12 cellular contexts compared by ENCODE assay signal in the genomic region with DNA sequence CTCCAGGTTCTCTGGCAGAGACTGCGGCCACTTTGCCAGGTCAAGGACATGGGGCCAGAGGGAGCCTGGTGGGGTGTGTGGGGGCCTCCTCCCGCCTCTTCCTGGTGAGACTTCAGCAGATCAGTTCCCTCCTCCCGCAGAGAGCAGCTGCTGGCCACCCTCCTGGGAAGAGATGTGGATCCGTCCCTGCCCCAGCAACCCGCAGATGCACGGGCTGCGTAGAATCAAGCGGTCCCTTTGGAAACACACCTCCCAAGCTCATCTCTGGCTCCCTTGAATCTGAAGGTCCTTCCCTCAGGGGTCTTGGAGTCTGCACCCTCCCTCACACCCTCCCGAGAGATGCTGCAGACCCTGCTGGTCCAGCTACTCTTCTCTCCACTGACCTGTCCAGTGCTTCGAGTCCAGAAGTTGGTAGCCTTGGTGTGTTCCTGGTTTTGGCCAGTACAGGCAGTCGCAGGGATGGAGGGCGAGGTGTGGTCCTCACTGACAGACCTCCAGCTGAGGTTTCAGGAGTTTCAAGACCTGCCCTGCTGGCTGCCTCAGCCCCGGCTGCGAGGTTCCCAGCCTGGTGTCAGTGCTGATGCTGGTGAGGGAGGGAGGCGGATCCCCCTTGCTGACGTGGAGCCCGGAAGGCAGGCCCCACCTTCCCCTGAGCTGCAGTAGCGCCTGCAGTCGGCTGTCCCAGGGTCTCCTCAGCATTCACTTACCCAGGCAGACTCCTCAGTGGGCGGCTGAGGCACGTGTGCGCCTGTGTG. TPM values are rescaled to one million over a fixed set of nuclear protein-coding genes. Genes with fewer than 3 reads are reported as not detected.
A peak's percentile ranks its signal among the peaks of the same experiment; 100 is the strongest.
DNase-seq lines count a peak whose midpoint lies in the region; ATAC-seq and TF ChIP-seq lines count a peak whose summit lies in the region.
"Had no signal": no experiment of that assay in that cellular context is flagged by ENCODE, and none has a peak within 500 bp of the region (broad histone marks: within the 10 kb centered on the region; RNA-seq: fewer than 3 reads in every experiment).

A gene with protein sequence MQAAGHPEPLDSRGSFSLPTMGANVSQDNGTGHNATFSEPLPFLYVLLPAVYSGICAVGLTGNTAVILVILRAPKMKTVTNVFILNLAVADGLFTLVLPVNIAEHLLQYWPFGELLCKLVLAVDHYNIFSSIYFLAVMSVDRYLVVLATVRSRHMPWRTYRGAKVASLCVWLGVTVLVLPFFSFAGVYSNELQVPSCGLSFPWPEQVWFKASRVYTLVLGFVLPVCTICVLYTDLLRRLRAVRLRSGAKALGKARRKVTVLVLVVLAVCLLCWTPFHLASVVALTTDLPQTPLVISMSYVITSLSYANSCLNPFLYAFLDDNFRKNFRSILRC (minus strand): TSS at position 585 of the 755 bp plus-strand sequence. CDS start 734 bp downstream, outside the sequence.

- POLR2A ChIA-PET in activated B cell treated with CpG ODN at 0.5 μM for 24 hours (lab: Charles Lee), result interaction anchor here (1.8 to 2.4 kb wide), 2 partner anchors 23 to 28 kb away, joined by 8 to 12 read pairs; a partner anchor contains a TSS

- peak within 1 kb of the TSS; percentile 74 for H3K4me3 Mint-ChIP-seq in activated B cell treated with CpG ODN at 0.5 μM for 24 hours

- TF ChIP-seq CTCF in activated B cell treated with CpG ODN at 0.5 μM for 24 hours (IDR thresholded peaks at IDR 0.05) (no peak), GM10266 (IDR thresholded peaks at IDR 0.05; ENCODE audit: control insufficient read depth, insufficient read depth, low read depth, missing control alignments) (no peak)

- H3K4me1 Mint-ChIP-seq in activated B cell treated with CpG ODN at 0.5 μM for 24 hours, result peaks cover 34% of the 10 kb centered on the region

- no peaks in the 10 kb centered on the region for H3K36me3 Mint-ChIP-seq in activated B cell treated with CpG ODN at 0.5 μM for 24 hours (ENCODE audit: low read depth)

- H3K9me3 Mint-ChIP-seq in activated B cell treated with CpG ODN at 0.5 μM for 24 hours, result no peaks in the 10 kb centered on the region

- CTCF ChIA-PET in activated B cell treated with CpG ODN at 0.5 μM for 24 hours (lab: Charles Lee), result interaction anchor here (0.9 kb wide), 1 partner anchor 68 kb away, joined by 4 read pairs; no protein-coding TSS in a partner anchor

- ATAC-seq in activated B cell treated with CpG ODN at 0.5 μM for 24 hours (ENCODE audit: low read depth), result peak; percentile 72
- no peak for ATAC-seq in left ventricle myocardium superior
- ATAC-seq in stimulated activated naive CD8-positive, alpha-beta T cell treated with anti-CD3 and anti-CD28 coated beads, Interleukin-15, Interleukin-2, amounts not matched to agents 100 U/mL and 50 U/mL, for 24 hours, result peak; percentile 21
- ATAC-seq in GM19452 (IDR thresholded peaks at IDR 0.05; ENCODE audit: unreplicated experiment), result no peak

- DNase-seq in activated effector memory CD4-positive, alpha-beta T cell treated with anti-CD3 and anti-CD28 coated beads, Interleukin-2, amount 50 U/mL, for 16 hours, result peak; percentile 57
- no peak for DNase-seq in activated effector memory CD4-positive, alpha-beta T cell treated with Interleukin-2 at 50 U/mL for 16 hours
- no peak for DNase-seq in activated B cell treated with CpG ODN at 0.5 μM for 24 hours
- DNase-seq in left ventricle myocardium superior, result peak; percentile 25
- peak; percentile 2 for DNase-seq in stimulated activated naive CD8-positive, alpha-beta T cell treated with anti-CD3 and anti-CD28 coated beads, Interleukin-15, Interleukin-2, amounts not matched to agents 100 U/mL and 50 U/mL, for 24 hours
- DNase-seq in GM10266 (ENCODE audit: extremely low spot score), result no peak
- DNase-seq in EL, result no peak

- H3K27ac Mint-ChIP-seq in activated B cell treated with CpG ODN at 0.5 μM for 24 hours, result peak within 1 kb of the TSS; percentile 87

- peaks cover 5% of the 10 kb centered on the region for H3K27me3 Mint-ChIP-seq in activated B cell treated with CpG ODN at 0.5 μM for 24 hours

- intact Hi-C loops in activated B cell treated with CpG ODN at 0.5 μM for 24 hours (cut with micrococcal nuclease), result loop anchor here (10.0 kb wide), 1 partner anchor 242 kb away; a partner anchor contains a TSS
- intact Hi-C loops in left ventricle myocardium superior (cut with micrococcal nuclease), result no loop called here

RNA-seq across cellular contexts. Expression of the gene that starts here (rescaled TPM):
- total RNA-seq in activated B cell treated with CpG ODN at 0.5 μM for 24 hours (not detected in 2 replicates), left ventricle myocardium superior (not detected)
- total RNA-seq: cardiac muscle cell, MCF 10A, mucosa of gallbladder, subcutaneous adipose tissue had no signal

Comparison
In these comparisons a context has a peak if more than half of its experiments do, and no peak if none do; other contexts are left out.
1. DNase-seq: peak in activated effector memory CD4-positive, alpha-beta T cell treated with anti-CD3 and anti-CD28 coated beads, Interleukin-2, amount 50 U/mL, for 16 hours (single experiment) and stimulated activated naive CD8-positive, alpha-beta T cell treated with anti-CD3 and anti-CD28 coated beads, Interleukin-15, Interleukin-2, amounts not matched to agents 100 U/mL and 50 U/mL, for 24 hours (single experiment); none in activated effector memory CD4-positive, alpha-beta T cell treated with Interleukin-2 at 50 U/mL for 16 hours (single experiment), activated B cell treated with CpG ODN at 0.5 μM for 24 hours (single experiment), GM10266 (single experiment) and EL (single experiment).
2. Peak in ATAC-seq in activated B cell treated with CpG ODN at 0.5 μM for 24 hours; RNA of the gene not detected or under 1 TPM.
3. Peak in DNase-seq in left ventricle myocardium superior; RNA of the gene not detected or under 1 TPM.